ENCODE assay signal across 15 cellular contexts in the genomic region with DNA sequence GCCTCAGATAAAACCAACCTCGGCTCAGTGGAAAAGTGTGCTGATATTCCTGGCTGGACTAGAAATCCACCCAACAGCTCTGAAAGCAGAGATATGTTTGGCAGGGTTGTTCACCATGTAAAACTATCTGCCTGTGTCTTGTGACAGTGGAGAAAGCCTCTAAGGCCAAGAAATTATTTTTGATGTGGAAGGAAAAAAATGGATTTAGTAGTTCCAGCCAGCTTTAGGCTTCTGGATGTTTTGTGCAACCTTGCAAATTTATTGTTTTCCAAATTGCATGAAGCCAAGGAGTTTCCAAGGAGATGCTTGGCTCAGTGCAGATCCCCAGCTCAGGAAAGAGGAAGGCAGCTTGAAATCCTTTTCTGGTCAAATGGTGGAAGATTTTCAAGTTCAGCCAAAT. TPM values are rescaled to one million over a fixed set of nuclear protein-coding genes. Genes with fewer than 3 reads are reported as not detected.
"Had no signal": no experiment of that assay in that cellular context is flagged by ENCODE, and none has a peak within 500 bp of the region (broad histone marks: within the 10 kb centered on the region; RNA-seq: fewer than 3 reads in every experiment).

No MANE protein-coding gene starts in this region.

- H3K4me3 ChIP-seq: body of pancreas, pancreas, SK-N-MC, transverse colon had no signal

- H3K4me3 Mint-ChIP-seq: activated CD4-positive, alpha-beta T cell treated with anti-CD3 and anti-CD28 coated beads, Interleukin-2, amount 10 ng/mL, durations not matched to agents 24 days and 14 days; activated naive CD4-positive, alpha-beta T cell treated with anti-CD3 and anti-CD28 coated beads, Interleukin-2, amount 10 ng/mL, durations not matched to agents 7 days and 5 days; dendritic cell treated with granulocyte-macrophage colony-stimulating factor and Interleukin-4, amounts not matched to agents 40 ng/mL and 50 ng/mL, for 4 days; immature natural killer cell; stimulated activated effector memory CD8-positive, alpha-beta T cell treated with anti-CD3 and anti-CD28 coated beads, Interleukin-12 subunit alpha, Interleukin-12 subunit beta, amount 100 ng/mL, for 72 hours had no signal

- H3K4me1 Mint-ChIP-seq: activated CD4-positive, alpha-beta T cell treated with anti-CD3 and anti-CD28 coated beads, Interleukin-2, amount 10 ng/mL, durations not matched to agents 24 days and 14 days; activated naive CD4-positive, alpha-beta T cell treated with anti-CD3 and anti-CD28 coated beads, Interleukin-2, amount 10 ng/mL, durations not matched to agents 7 days and 5 days; immature natural killer cell; stimulated activated effector memory CD8-positive, alpha-beta T cell treated with anti-CD3 and anti-CD28 coated beads, Interleukin-12 subunit alpha, Interleukin-12 subunit beta, amount 100 ng/mL, for 72 hours had no signal

- H3K9me3 Mint-ChIP-seq: activated CD4-positive, alpha-beta T cell treated with anti-CD3 and anti-CD28 coated beads, Interleukin-2, amount 10 ng/mL, durations not matched to agents 24 days and 14 days; activated naive CD4-positive, alpha-beta T cell treated with anti-CD3 and anti-CD28 coated beads, Interleukin-2, amount 10 ng/mL, durations not matched to agents 7 days and 5 days; activated T-helper 2 cell treated with anti-CD3 and anti-CD28 coated beads, Interferon-gamma antibody, Interleukin-2, Interleukin-4, amounts not matched to agents 10 μg/mL and 5 μg/mL and 100 μg/mL, durations not matched to agents 14 hours and 24 hours and 36 hours; dendritic cell treated with granulocyte-macrophage colony-stimulating factor and Interleukin-4, amounts not matched to agents 40 ng/mL and 50 ng/mL, for 4 days; stimulated activated effector memory CD8-positive, alpha-beta T cell treated with anti-CD3 and anti-CD28 coated beads, Interleukin-12 subunit alpha, Interleukin-12 subunit beta, amount 100 ng/mL, for 72 hours had no signal

- H3K36me3 Mint-ChIP-seq: activated naive CD4-positive, alpha-beta T cell treated with anti-CD3 and anti-CD28 coated beads, Interleukin-2, amount 10 ng/mL, durations not matched to agents 7 days and 5 days; immature natural killer cell; stimulated activated effector memory CD8-positive, alpha-beta T cell treated with anti-CD3 and anti-CD28 coated beads, Interleukin-12 subunit alpha, Interleukin-12 subunit beta, amount 100 ng/mL, for 72 hours had no signal

- H3K27ac Mint-ChIP-seq: activated CD4-positive, alpha-beta T cell treated with anti-CD3 and anti-CD28 coated beads, Interleukin-2, amount 10 ng/mL, durations not matched to agents 24 days and 14 days; activated naive CD4-positive, alpha-beta T cell treated with anti-CD3 and anti-CD28 coated beads, Interleukin-2, amount 10 ng/mL, durations not matched to agents 7 days and 5 days; activated T-helper 2 cell treated with anti-CD3 and anti-CD28 coated beads, Interferon-gamma antibody, Interleukin-2, Interleukin-4, amounts not matched to agents 10 μg/mL and 5 μg/mL and 100 μg/mL, durations not matched to agents 14 hours and 24 hours and 36 hours; dendritic cell treated with granulocyte-macrophage colony-stimulating factor and Interleukin-4, amounts not matched to agents 40 ng/mL and 50 ng/mL, for 4 days; immature natural killer cell; stimulated activated effector memory CD8-positive, alpha-beta T cell treated with anti-CD3 and anti-CD28 coated beads, Interleukin-12 subunit alpha, Interleukin-12 subunit beta, amount 100 ng/mL, for 72 hours had no signal

- H3K27me3 ChIP-seq: body of pancreas, pancreas, transverse colon had no signal

- H3K4me1 ChIP-seq: body of pancreas, pancreas, transverse colon had no signal

- H3K9me3 ChIP-seq: body of pancreas, pancreas, transverse colon had no signal

- DNase-seq: activated CD4-positive, alpha-beta T cell treated with anti-CD3 and anti-CD28 coated beads, Interleukin-2, amount 10 ng/mL, durations not matched to agents 24 days and 14 days; activated CD8-positive, alpha-beta memory T cell treated with anti-CD3 and anti-CD28 coated beads for 24 hours; activated naive CD4-positive, alpha-beta T cell treated with anti-CD3 and anti-CD28 coated beads, Interleukin-2, amount 10 ng/mL, durations not matched to agents 7 days and 5 days; body of pancreas; immature natural killer cell; mesendoderm; retina; T-helper 1 cell; transverse colon had no signal

- H3K36me3 ChIP-seq: pancreas, transverse colon had no signal

- H3K27ac ChIP-seq: body of pancreas, pancreas, SK-N-MC, transverse colon had no signal

- ATAC-seq: body of pancreas; stimulated activated effector memory CD8-positive, alpha-beta T cell treated with anti-CD3 and anti-CD28 coated beads, Interleukin-12 subunit alpha, Interleukin-12 subunit beta, amount 100 ng/mL, for 72 hours had no signal

RNA-seq across cellular contexts. Expression of a gene that starts 31.6 kb away (rescaled TPM):
- total RNA-seq: activated CD4-positive, alpha-beta T cell treated with anti-CD3 and anti-CD28 coated beads, Interleukin-2, amount 10 ng/mL, durations not matched to agents 24 days and 14 days; activated T-helper 2 cell treated with anti-CD3 and anti-CD28 coated beads, Interferon-gamma antibody, Interleukin-2, Interleukin-4, amounts not matched to agents 10 μg/mL and 5 μg/mL and 100 μg/mL, durations not matched to agents 14 hours and 24 hours and 36 hours; body of pancreas; epithelial cell of proximal tubule had no signal
- polyA plus RNA-seq: immature natural killer cell had no signal
